ENCODE assay signal across 11 cellular contexts in genomic region chr20:48825551-48825885, GRCh38. TPM values are rescaled to one million over a fixed set of nuclear protein-coding genes. Genes with fewer than 3 reads are reported as not detected.
A peak's percentile ranks its signal among the peaks of the same experiment; 100 is the strongest.
DNase-seq lines count a peak whose midpoint lies in the region; ATAC-seq, FAIRE-seq and TF ChIP-seq lines count a peak whose summit lies in the region.
"Had no signal": no experiment of that assay in that cellular context is flagged by ENCODE, and none has a peak within 500 bp of the region (broad histone marks: within the 10 kb centered on the region; RNA-seq: fewer than 3 reads in every experiment).

No MANE protein-coding gene starts in this region.

- FAIRE-seq in GM19239 (lab: Jason Lieb, UNC): no peak
- FAIRE-seq: A204.1 had no signal

- no peaks in the 10 kb centered on the region for H3K9me3 ChIP-seq in T-helper 17 cell (ENCODE audit: control insufficient read depth, low read length, poor library complexity, severe bottlenecking)
- H3K9me3 ChIP-seq in spleen: no peaks in the 10 kb centered on the region

- H3K9me3 Mint-ChIP-seq in T-helper 1 cell treated with Interleukin-12 subunit alpha and Interleukin-12 subunit beta and Interleukin-4 antibody, amounts not matched to agents 30 μg/mL and 1 μg/mL, for 36 hours: no peaks in the 10 kb centered on the region
- peaks cover 21% of the 10 kb centered on the region for H3K9me3 Mint-ChIP-seq in glutamatergic neuron (ENCODE audit: unreplicated experiment)

- ATAC-seq in T-helper 17 cell (no peak), GM18907 (IDR thresholded peaks at IDR 0.05; ENCODE audit: unreplicated experiment) (no peak)

- TF ChIP-seq CTCF in glutamatergic neuron (IDR thresholded peaks at IDR 0.05; ENCODE audit: partially characterized antibody, unreplicated experiment) (no peak), spleen (IDR thresholded peaks at IDR 0.05 in 8 of 11, conservative IDR thresholded peaks at IDR 0.05 in 3 of 11) (no peak)

- TF ChIP-seq POLR2A in spleen (IDR thresholded peaks at IDR 0.05): no peak

- peak overlapping the region; percentile 95 for H3K27ac Mint-ChIP-seq in T-helper 1 cell treated with Interleukin-12 subunit alpha and Interleukin-12 subunit beta and Interleukin-4 antibody, amounts not matched to agents 30 μg/mL and 1 μg/mL, for 36 hours
- H3K27ac Mint-ChIP-seq in T-helper 17 cell (no peak overlapping the region), glutamatergic neuron (ENCODE audit: unreplicated experiment) (peak overlapping the region; percentile 91)

- H3K27me3 ChIP-seq in spleen (replicated peaks in 1 of 7): no peaks in the 10 kb centered on the region

- peaks cover 9% of the 10 kb centered on the region for H3K27me3 Mint-ChIP-seq in T-helper 1 cell treated with Interleukin-12 subunit alpha and Interleukin-12 subunit beta and Interleukin-4 antibody, amounts not matched to agents 30 μg/mL and 1 μg/mL, for 36 hours (ENCODE audit: low read depth)
- H3K27me3 Mint-ChIP-seq in T-helper 17 cell (no peaks in the 10 kb centered on the region), glutamatergic neuron (ENCODE audit: unreplicated experiment) (peaks cover 12% of the 10 kb centered on the region)

- H3K4me3 ChIP-seq in spleen: peak overlapping the region in 7 of 8 donors; percentile 79 to 96 (median 88)
- H3K4me3 ChIP-seq: GM23248 had no signal

- peaks cover 0 to 18% (median 0%) of the 10 kb centered on the region in 6 donors for H3K36me3 ChIP-seq in spleen

- intact Hi-C loops in spleen (cut with DNase I; ENCODE audit: low total_unique reads): loop anchor here (10.0 kb wide), 1 partner anchor 71 kb away; no protein-coding TSS in a partner anchor

- WGBS in spleen, 5 donors: 23 to 30% (median 27%) methylated on average over 4 of the region's 4 CpGs

- H3K4me1 Mint-ChIP-seq in T-helper 1 cell treated with Interleukin-12 subunit alpha and Interleukin-12 subunit beta and Interleukin-4 antibody, amounts not matched to agents 30 μg/mL and 1 μg/mL, for 36 hours (ENCODE audit: low read depth): peaks cover 50% of the 10 kb centered on the region
- H3K4me1 Mint-ChIP-seq in T-helper 17 cell (peaks cover 49% of the 10 kb centered on the region), glutamatergic neuron (ENCODE audit: low read depth, unreplicated experiment) (peaks cover 22% of the 10 kb centered on the region)

- H3K36me3 Mint-ChIP-seq in T-helper 1 cell treated with Interleukin-12 subunit alpha and Interleukin-12 subunit beta and Interleukin-4 antibody, amounts not matched to agents 30 μg/mL and 1 μg/mL, for 36 hours (ENCODE audit: low read depth): peaks cover 30% of the 10 kb centered on the region
- H3K36me3 Mint-ChIP-seq in T-helper 17 cell (ENCODE audit: low read depth) (peaks cover 2% of the 10 kb centered on the region), glutamatergic neuron (ENCODE audit: unreplicated experiment) (peaks cover 3% of the 10 kb centered on the region)

- peaks cover 46 to 92% (median 63%) of the 10 kb centered on the region in 6 donors for H3K4me1 ChIP-seq in spleen

- DNase-seq in T-helper 1 cell: no peak
- DNase-seq in T-helper 17 cell: no peak
- DNase-seq in glutamatergic neuron: no peak
- DNase-seq in spleen: no peak
- DNase-seq in GM19239 (ENCODE audit: insufficient read length, low spot score): no peak
- no peak for DNase-seq in T1000 (lab: John Stamatoyannopoulos, UW)
- DNase-seq: GM23248, NCI-H2107 had no signal

- peak overlapping the region in 7 of 8 donors; percentile 81 to 97 (median 92) for H3K27ac ChIP-seq in spleen
- H3K27ac ChIP-seq: GM23248 had no signal

- H3K4me3 Mint-ChIP-seq in T-helper 1 cell treated with Interleukin-12 subunit alpha and Interleukin-12 subunit beta and Interleukin-4 antibody, amounts not matched to agents 30 μg/mL and 1 μg/mL, for 36 hours: peak overlapping the region; percentile 97
- H3K4me3 Mint-ChIP-seq in T-helper 17 cell (peak overlapping the region; percentile 96), glutamatergic neuron (ENCODE audit: unreplicated experiment) (peak overlapping the region; percentile 95)

RNA-seq across cellular contexts. Expression of gene PREX1, which starts 2.3 kb away (rescaled TPM):
- total RNA-seq in T-helper 17 cell (100 to 1,000 TPM; 188 to 200 TPM), glutamatergic neuron (ENCODE audit: unreplicated experiment) (235 TPM), spleen (100 to 1,000 TPM; 116 to 279 (median 166) TPM)
- polyA plus RNA-seq in spleen: 10 to 100 TPM; 36.7 to 76.7 (median 49.7) TPM
